ENCODE assay signal across 32 cellular contexts in genomic region chr9:20112367-20112766, GRCh38.
"Had no signal": no experiment of that assay in that cellular context is flagged by ENCODE, and none has a peak within 500 bp of the region (broad histone marks: within the 10 kb centered on the region; RNA-seq: fewer than 3 reads in every experiment).

No MANE protein-coding gene starts in this region.

- H3K4me1 ChIP-seq: esophagus muscularis mucosa, right atrium auricular region, stomach, thyroid gland, upper lobe of left lung, vagina had no signal

- H3K9me3 ChIP-seq: right atrium auricular region, thyroid gland, upper lobe of left lung, vagina had no signal

- H3K36me3 Mint-ChIP-seq: immature natural killer cell had no signal

- H3K36me3 ChIP-seq: breast epithelium, esophagus muscularis mucosa, right atrium auricular region, stomach, thyroid gland, upper lobe of left lung, vagina, WERI-Rb-1 had no signal

- H3K4me3 ChIP-seq: breast epithelium, esophagus muscularis mucosa, right atrium auricular region, smooth muscle cell, stomach, thyroid gland, upper lobe of left lung, vagina had no signal

- DNase-seq: activated CD4-positive, alpha-beta memory T cell treated with anti-CD3 and anti-CD28 coated beads, Interleukin-2, amount 10 ng/mL, durations not matched to agents 7 days and 5 days; activated CD4-positive, alpha-beta T cell treated with anti-CD3 and anti-CD28 coated beads for 48 hours; activated CD8-positive, alpha-beta memory T cell treated with anti-CD3 and anti-CD28 coated beads, Interleukin-2, amount 50 U/mL, for 48 hours; activated gamma-delta T cell; activated naive CD4-positive, alpha-beta T cell treated with anti-CD3 and anti-CD28 coated beads, Interleukin-2, amount 50 U/mL, for 16 hours; activated T-cell treated with anti-CD3 and anti-CD28 coated beads, Interleukin-2, amount 50 U/mL, for 24 hours; amniotic stem cell; central memory CD4-positive, alpha-beta T cell; endodermal cell; glutamatergic neuron; immature natural killer cell; kidney; left colon; midbrain; naive thymus-derived CD4-positive, alpha-beta T cell; nucleus accumbens; stimulated activated CD4-positive, alpha-beta T cell treated with anti-CD3 and anti-CD28 coated beads, Interleukin-1b, Interleukin-23, amount 100 ng/mL, for 48 hours; stimulated activated CD4-positive, alpha-beta T cell treated with anti-CD3 and anti-CD28 coated beads, Interleukin-4, amount 100 ng/mL, for 4 hours; stimulated activated CD8-positive, alpha-beta memory T cell treated with anti-CD3 and anti-CD28 coated beads, Interleukin-4, amount 100 ng/mL, for 48 hours; stimulated activated naive B cell treated with anti-CD40 and anti-IgM and Interleukin-4, amounts not matched to agents 10 μg/mL and 1 μg/mL and 100 μg/mL, for 72 hours; stomach; T-helper 1 cell; thyroid gland; upper lobe of left lung; WERI-Rb-1 had no signal

- FAIRE-seq: frontal cortex, kidney had no signal

- H3K27ac ChIP-seq: breast epithelium, esophagus muscularis mucosa, right atrium auricular region, stomach, thyroid gland, upper lobe of left lung, vagina, WERI-Rb-1 had no signal

- H3K4me2 ChIP-seq: smooth muscle cell had no signal

- ATAC-seq: activated CD4-positive, CD25-positive, alpha-beta regulatory T cell treated with anti-CD3 and anti-CD28 coated beads, Interleukin-2, amount 50 U/mL, for 24 hours; left colon; naive thymus-derived CD4-positive, alpha-beta T cell; stimulated activated naive B cell treated with anti-CD40 and anti-IgM and Interleukin-4, amounts not matched to agents 10 μg/mL and 1 μg/mL and 100 μg/mL, for 72 hours had no signal

- H3K4me3 Mint-ChIP-seq: activated CD4-positive, alpha-beta memory T cell treated with anti-CD3 and anti-CD28 coated beads, Interleukin-2, amount 10 ng/mL, durations not matched to agents 7 days and 5 days; activated T-cell treated with anti-CD3 and anti-CD28 coated beads, Interleukin-2, amount 50 U/mL, for 24 hours; endodermal cell; immature natural killer cell; naive thymus-derived CD4-positive, alpha-beta T cell; stimulated activated naive B cell treated with anti-CD40 and anti-IgM and Interleukin-4, amounts not matched to agents 10 μg/mL and 1 μg/mL and 100 μg/mL, for 72 hours had no signal

- H3K27me3 Mint-ChIP-seq: activated T-cell treated with anti-CD3 and anti-CD28 coated beads, Interleukin-2, amount 50 U/mL, for 24 hours had no signal

- H3K27me3 ChIP-seq: breast epithelium, esophagus muscularis mucosa, right atrium auricular region, thyroid gland, upper lobe of left lung, vagina had no signal

- H3K27ac Mint-ChIP-seq: activated CD4-positive, alpha-beta memory T cell treated with anti-CD3 and anti-CD28 coated beads, Interleukin-2, amount 10 ng/mL, durations not matched to agents 7 days and 5 days; activated T-cell treated with anti-CD3 and anti-CD28 coated beads, Interleukin-2, amount 50 U/mL, for 24 hours; endodermal cell; immature natural killer cell; stimulated activated naive B cell treated with anti-CD40 and anti-IgM and Interleukin-4, amounts not matched to agents 10 μg/mL and 1 μg/mL and 100 μg/mL, for 72 hours had no signal

- H3K4me1 Mint-ChIP-seq: activated CD4-positive, alpha-beta memory T cell treated with anti-CD3 and anti-CD28 coated beads, Interleukin-2, amount 10 ng/mL, durations not matched to agents 7 days and 5 days; endodermal cell; immature natural killer cell; naive thymus-derived CD4-positive, alpha-beta T cell had no signal
